ENCODE assay signal across 16 cellular contexts in the genomic region with DNA sequence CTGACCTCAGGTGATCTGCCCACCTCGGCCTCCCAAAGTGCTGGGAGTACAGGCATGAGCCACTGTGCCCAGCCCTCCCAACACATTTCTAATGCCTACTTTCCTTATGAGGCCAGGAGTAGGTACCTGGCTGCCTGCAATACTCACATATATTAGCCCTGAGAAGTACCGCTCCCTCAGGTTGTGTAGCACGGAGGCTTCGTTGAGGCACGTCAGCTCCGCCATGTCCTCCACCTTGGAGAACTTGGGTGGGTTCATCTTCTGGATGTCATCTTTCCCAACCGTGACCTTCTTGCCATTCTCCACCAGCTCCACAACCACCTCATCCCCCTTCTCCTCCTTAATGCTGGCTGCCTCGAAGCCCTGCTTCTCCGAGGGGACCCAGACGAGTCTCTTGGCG. TPM values are rescaled to one million over a fixed set of nuclear protein-coding genes. Genes with fewer than 3 reads are reported as not detected.
DNase-seq lines count a peak whose midpoint lies in the region; ATAC-seq and TF ChIP-seq lines count a peak whose summit lies in the region.
"Had no signal": no experiment of that assay in that cellular context is flagged by ENCODE, and none has a peak within 500 bp of the region (broad histone marks: within the 10 kb centered on the region; RNA-seq: fewer than 3 reads in every experiment).

No MANE protein-coding gene starts in this region.

- TF ChIP-seq POLR2A in esophagus squamous epithelium (IDR thresholded peaks at IDR 0.05) (no peak), sigmoid colon (IDR thresholded peaks at IDR 0.05) (no peak)

- no peak for TF ChIP-seq EP300 in sigmoid colon (IDR thresholded peaks at IDR 0.05)

- no peak for ATAC-seq in WTC11
- ATAC-seq in GM21825 (IDR thresholded peaks at IDR 0.05; ENCODE audit: unreplicated experiment): no peak

- CTCF ChIA-PET in WTC11 (lab: Charles Lee): no interaction called here

- no peaks in the 10 kb centered on the region for H3K4me1 Mint-ChIP-seq in WTC11

- H3K36me3 ChIP-seq in esophagus squamous epithelium (no peaks in the 10 kb centered on the region), sigmoid colon (peaks cover 18 to 92% (median 35%) of the 10 kb centered on the region in 4 donors), tibial artery (peaks cover 36 to 60% (median 42%) of the 10 kb centered on the region in 3 donors)
- H3K36me3 ChIP-seq: BLaER1, HAP-1 had no signal

- 86 to 97% methylated on average over 7 to 11 of the region's 11 CpGs for WGBS in esophagus squamous epithelium, 2 donors
- WGBS in sigmoid colon, 2 donors: 92 to 96% methylated on average over 11 of the region's 11 CpGs

- H3K36me3 Mint-ChIP-seq in WTC11: no peaks in the 10 kb centered on the region

- H3K4me1 ChIP-seq in esophagus squamous epithelium (peaks cover 0 to 15% (median 3%) of the 10 kb centered on the region in 3 donors), sigmoid colon (peaks cover 0 to 100% (median 85%) of the 10 kb centered on the region in 4 donors), tibial artery (peaks cover 0 to 100% (median 61%) of the 10 kb centered on the region in 4 donors)
- H3K4me1 ChIP-seq: Caco-2, HAP-1 had no signal

- intact Hi-C loops in esophagus squamous epithelium (cut with DNase I): no loop called here
- intact Hi-C loops in sigmoid colon (cut with DNase I): no loop called here
- intact Hi-C loops in tibial artery (cut with DNase I; ENCODE audit: low total_unique reads): no loop called here

- H3K27ac Mint-ChIP-seq in WTC11: peak overlapping the region; percentile 36; the same call in 1 of the 2 replicates
- H3K27ac Mint-ChIP-seq: CD8-positive, alpha-beta memory T cell had no signal

- H3K9me3 ChIP-seq in esophagus squamous epithelium (no peaks in the 10 kb centered on the region), sigmoid colon (no peaks in the 10 kb centered on the region), tibial artery (no peaks in the 10 kb centered on the region)
- H3K9me3 ChIP-seq: BLaER1, Caco-2, HAP-1 had no signal

- H3K27me3 ChIP-seq in esophagus squamous epithelium (no peaks in the 10 kb centered on the region), sigmoid colon (no peaks in the 10 kb centered on the region), tibial artery (no peaks in the 10 kb centered on the region)
- H3K27me3 ChIP-seq: BLaER1 had no signal

- TF ChIP-seq CTCF in WTC11 (IDR thresholded peaks at IDR 0.05) (no peak), esophagus squamous epithelium (IDR thresholded peaks at IDR 0.05) (no peak), sigmoid colon (IDR thresholded peaks at IDR 0.05) (no peak), tibial artery (IDR thresholded peaks at IDR 0.05) (no peak)

- DNase-seq in WTC11 (ENCODE audit: low spot score) (no peak), esophagus squamous epithelium (lab: John Stamatoyannopoulos, UW) (no peak), sigmoid colon (peak; percentile 42), tibial artery (peak in 1 of 2 donors; percentile 35), DMS79 treated with DMSO at 0.1 percent for 48 hours (lab: John Stamatoyannopoulos, UW) (no peak), MV-4-11 (lab: John Stamatoyannopoulos, UW) (no peak), D341Med (ENCODE audit: low spot score) (no peak)
- DNase-seq: 8988T; AML-193; Caco-2; CD8-positive, alpha-beta memory T cell; DMS53; GOT3 had no signal

- H3K27me3 Mint-ChIP-seq in WTC11 (ENCODE audit: low read depth): no peaks in the 10 kb centered on the region

- no peak overlapping the region for H3K4me3 ChIP-seq in esophagus squamous epithelium
- peak overlapping the region in 2 of 4 donors; percentile 27 to 69 for H3K4me3 ChIP-seq in sigmoid colon
- H3K4me3 ChIP-seq in tibial artery: no peak overlapping the region
- H3K4me3 ChIP-seq: BLaER1, HAP-1 had no signal

- POLR2A ChIA-PET in WTC11 (lab: Charles Lee): no interaction called here

- H3K9me3 Mint-ChIP-seq in WTC11: no peaks in the 10 kb centered on the region
- H3K9me3 Mint-ChIP-seq: CD8-positive, alpha-beta memory T cell had no signal

- H3K4me3 Mint-ChIP-seq in WTC11: no peak overlapping the region
- H3K4me3 Mint-ChIP-seq: CD8-positive, alpha-beta memory T cell had no signal

- peak overlapping the region in 3 of 4 donors; percentile 48 to 75 (median 68) for H3K27ac ChIP-seq in esophagus squamous epithelium
- H3K27ac ChIP-seq in sigmoid colon: peak overlapping the region; percentile 85 to 98 (median 96)
- peak overlapping the region; percentile 73 to 97 for H3K27ac ChIP-seq in tibial artery
- H3K27ac ChIP-seq: BLaER1 had no signal

TF ChIP-seq in WTC11, 78 proteins besides CTCF, POLR2A, EP300 and RAD21 (continues in another document):
- TF ChIP-seq SMAD4 (CRISPR knock-in tag; IDR thresholded peaks at IDR 0.05) (no peak), ZNF219 (CRISPR knock-in tag; IDR thresholded peaks at IDR 0.05; ENCODE audit: borderline replicate concordance) (no peak), JUN (CRISPR knock-in tag; IDR thresholded peaks at IDR 0.05) (no peak), ZNF121 (CRISPR knock-in tag; IDR thresholded peaks at IDR 0.05) (no peak), OVOL2 (CRISPR knock-in tag; IDR thresholded peaks at IDR 0.05; ENCODE audit: borderline replicate concordance) (no peak)
- TF ChIP-seq, protein P1, sequence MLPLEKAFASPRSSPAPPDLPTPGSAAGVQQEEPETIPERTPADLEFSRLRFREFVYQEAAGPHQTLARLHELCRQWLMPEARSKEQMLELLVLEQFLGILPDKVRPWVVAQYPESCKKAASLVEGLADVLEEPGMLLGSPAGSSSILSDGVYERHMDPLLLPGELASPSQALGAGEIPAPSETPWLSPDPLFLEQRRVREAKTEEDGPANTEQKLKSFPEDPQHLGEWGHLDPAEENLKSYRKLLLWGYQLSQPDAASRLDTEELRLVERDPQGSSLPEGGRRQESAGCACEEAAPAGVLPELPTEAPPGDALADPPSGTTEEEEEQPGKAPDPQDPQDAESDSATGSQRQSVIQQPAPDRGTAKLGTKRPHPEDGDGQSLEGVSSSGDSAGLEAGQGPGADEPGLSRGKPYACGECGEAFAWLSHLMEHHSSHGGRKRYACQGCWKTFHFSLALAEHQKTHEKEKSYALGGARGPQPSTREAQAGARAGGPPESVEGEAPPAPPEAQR (CRISPR knock-in tag; IDR thresholded peaks at IDR 0.05): no peak
- TF ChIP-seq, protein P2, sequence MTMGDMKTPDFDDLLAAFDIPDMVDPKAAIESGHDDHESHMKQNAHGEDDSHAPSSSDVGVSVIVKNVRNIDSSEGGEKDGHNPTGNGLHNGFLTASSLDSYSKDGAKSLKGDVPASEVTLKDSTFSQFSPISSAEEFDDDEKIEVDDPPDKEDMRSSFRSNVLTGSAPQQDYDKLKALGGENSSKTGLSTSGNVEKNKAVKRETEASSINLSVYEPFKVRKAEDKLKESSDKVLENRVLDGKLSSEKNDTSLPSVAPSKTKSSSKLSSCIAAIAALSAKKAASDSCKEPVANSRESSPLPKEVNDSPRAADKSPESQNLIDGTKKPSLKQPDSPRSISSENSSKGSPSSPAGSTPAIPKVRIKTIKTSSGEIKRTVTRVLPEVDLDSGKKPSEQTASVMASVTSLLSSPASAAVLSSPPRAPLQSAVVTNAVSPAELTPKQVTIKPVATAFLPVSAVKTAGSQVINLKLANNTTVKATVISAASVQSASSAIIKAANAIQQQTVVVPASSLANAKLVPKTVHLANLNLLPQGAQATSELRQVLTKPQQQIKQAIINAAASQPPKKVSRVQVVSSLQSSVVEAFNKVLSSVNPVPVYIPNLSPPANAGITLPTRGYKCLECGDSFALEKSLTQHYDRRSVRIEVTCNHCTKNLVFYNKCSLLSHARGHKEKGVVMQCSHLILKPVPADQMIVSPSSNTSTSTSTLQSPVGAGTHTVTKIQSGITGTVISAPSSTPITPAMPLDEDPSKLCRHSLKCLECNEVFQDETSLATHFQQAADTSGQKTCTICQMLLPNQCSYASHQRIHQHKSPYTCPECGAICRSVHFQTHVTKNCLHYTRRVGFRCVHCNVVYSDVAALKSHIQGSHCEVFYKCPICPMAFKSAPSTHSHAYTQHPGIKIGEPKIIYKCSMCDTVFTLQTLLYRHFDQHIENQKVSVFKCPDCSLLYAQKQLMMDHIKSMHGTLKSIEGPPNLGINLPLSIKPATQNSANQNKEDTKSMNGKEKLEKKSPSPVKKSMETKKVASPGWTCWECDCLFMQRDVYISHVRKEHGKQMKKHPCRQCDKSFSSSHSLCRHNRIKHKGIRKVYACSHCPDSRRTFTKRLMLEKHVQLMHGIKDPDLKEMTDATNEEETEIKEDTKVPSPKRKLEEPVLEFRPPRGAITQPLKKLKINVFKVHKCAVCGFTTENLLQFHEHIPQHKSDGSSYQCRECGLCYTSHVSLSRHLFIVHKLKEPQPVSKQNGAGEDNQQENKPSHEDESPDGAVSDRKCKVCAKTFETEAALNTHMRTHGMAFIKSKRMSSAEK (CRISPR knock-in tag; IDR thresholded peaks at IDR 0.05; ENCODE audit: borderline replicate concordance): no peak
- TF ChIP-seq, protein P3, sequence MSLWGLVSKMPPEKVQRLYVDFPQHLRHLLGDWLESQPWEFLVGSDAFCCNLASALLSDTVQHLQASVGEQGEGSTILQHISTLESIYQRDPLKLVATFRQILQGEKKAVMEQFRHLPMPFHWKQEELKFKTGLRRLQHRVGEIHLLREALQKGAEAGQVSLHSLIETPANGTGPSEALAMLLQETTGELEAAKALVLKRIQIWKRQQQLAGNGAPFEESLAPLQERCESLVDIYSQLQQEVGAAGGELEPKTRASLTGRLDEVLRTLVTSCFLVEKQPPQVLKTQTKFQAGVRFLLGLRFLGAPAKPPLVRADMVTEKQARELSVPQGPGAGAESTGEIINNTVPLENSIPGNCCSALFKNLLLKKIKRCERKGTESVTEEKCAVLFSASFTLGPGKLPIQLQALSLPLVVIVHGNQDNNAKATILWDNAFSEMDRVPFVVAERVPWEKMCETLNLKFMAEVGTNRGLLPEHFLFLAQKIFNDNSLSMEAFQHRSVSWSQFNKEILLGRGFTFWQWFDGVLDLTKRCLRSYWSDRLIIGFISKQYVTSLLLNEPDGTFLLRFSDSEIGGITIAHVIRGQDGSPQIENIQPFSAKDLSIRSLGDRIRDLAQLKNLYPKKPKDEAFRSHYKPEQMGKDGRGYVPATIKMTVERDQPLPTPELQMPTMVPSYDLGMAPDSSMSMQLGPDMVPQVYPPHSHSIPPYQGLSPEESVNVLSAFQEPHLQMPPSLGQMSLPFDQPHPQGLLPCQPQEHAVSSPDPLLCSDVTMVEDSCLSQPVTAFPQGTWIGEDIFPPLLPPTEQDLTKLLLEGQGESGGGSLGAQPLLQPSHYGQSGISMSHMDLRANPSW (CRISPR knock-in tag; conservative IDR thresholded peaks at IDR 0.05; ENCODE audit: low read depth): no peak

RNA-seq across cellular contexts. Expression of a gene that starts 19.1 kb away (rescaled TPM):
- total RNA-seq in WTC11 (2021) (0.69 to 0.74 TPM (median 0.69 TPM) in 3 replicates), esophagus squamous epithelium (1,000 to 10,000 TPM in 1 of 4 donors, 100 to 1,000 TPM in 3; 121 to 1,349 (median 217) TPM), sigmoid colon (over 10,000 TPM in 1 of 4 donors, 1,000 to 10,000 TPM in 3; 4,282 to 11,818 (median 7,071) TPM)
- polyA plus RNA-seq in sigmoid colon: 100 to 1,000 TPM in 1 of 3 donors, 10 to 100 TPM in 1, 1 to 10 TPM in 1; 5.1 to 262 (median 31.8) TPM
- total RNA-seq: Caco-2; CD8-positive, alpha-beta memory T cell had no signal

RNA-seq across cellular contexts. Expression of a gene that starts 50.6 kb away (rescaled TPM):
- total RNA-seq in WTC11 (2021) (35.7 to 39.5 TPM (median 39.1 TPM) in 3 replicates), esophagus squamous epithelium (10 to 100 TPM; 36.1 to 74.3 (median 42.5) TPM), sigmoid colon (10 to 100 TPM; 29.5 to 44.2 (median 34.7) TPM)
- polyA plus RNA-seq in sigmoid colon: 10 to 100 TPM; 23.9 to 34.9 (median 30.6) TPM

Comparison
In these comparisons a context has a peak if more than half of its experiments do, and no peak if none do; other contexts are left out.
1. RNA of a gene that starts 19.1 kb away (total RNA-seq): 4,282 to 11,818 TPM in sigmoid colon and 121 to 1,349 TPM in esophagus squamous epithelium; 0.69 to 0.74 TPM in WTC11; every median in the first group is over 10 times any median in the second.
2. Peak in every context shown above with its lines, with median percentiles within 50 percentile points of each other: H3K27ac ChIP-seq.